6 cellular contexts compared by ENCODE assay signal in the genomic region with DNA sequence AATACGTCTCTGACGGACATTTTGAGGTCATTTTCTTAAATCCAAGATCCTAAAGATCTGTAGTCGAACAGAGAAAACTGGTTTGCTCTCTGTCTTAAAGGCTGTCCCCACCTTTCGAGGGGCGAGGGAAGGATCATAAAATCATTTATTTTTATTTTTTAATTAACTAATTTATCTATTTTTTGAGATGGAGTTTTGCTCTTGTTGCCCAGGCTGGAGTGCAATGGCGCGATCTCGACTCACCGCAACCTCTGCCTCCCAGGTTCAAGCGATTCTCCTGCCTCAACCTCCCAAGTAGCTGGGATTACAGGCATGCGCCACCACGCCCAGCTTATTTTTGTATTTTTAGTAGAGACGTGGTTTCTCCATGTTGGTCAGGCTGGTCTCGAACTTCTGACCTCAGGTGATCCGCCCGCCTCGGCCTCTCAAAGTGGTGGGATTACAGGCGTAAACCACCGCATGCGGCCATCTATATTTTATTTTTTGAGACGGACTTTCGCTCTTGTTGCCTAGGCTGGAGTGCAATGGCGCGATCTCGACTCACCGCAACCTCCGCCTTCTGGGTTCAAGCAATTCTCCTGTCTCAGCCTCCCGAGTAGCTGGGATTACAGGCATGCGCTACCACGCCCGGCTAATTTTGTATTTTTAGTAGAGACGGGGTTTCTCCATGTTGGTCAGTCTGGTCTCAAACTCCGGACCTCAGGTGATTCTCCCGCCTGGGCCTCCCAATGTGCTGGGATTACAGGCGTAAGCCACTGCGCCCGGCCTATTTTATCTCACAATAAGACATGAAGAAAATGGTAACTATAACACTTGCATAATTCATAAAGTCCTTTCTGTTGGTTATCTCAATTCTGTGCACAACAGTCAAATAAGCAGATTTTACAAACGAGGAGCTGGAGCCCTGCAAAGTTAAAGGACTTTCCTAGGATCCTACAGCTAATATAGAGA. TPM values are rescaled to one million over a fixed set of nuclear protein-coding genes. Genes with fewer than 3 reads are reported as not detected.
A peak's percentile ranks its signal among the peaks of the same experiment; 100 is the strongest.
DNase-seq lines count a peak whose midpoint lies in the region; ATAC-seq and TF ChIP-seq lines count a peak whose summit lies in the region.
"Not testable (repeated sequence)": the region's sequence is repeated elsewhere in the genome, so short reads cannot be mapped to it uniquely, and the experiment has no call there.

No MANE protein-coding gene starts in this region.

- not testable (repeated sequence) for ATAC-seq in upper lobe of right lung

- WGBS in iPS DF 6.9 (ENCODE audit: insufficient coverage, insufficient read length), result no CpG with 5 or more reads among the region's 38 CpGs

- not testable (repeated sequence) for DNase-seq in HAP-1 (ENCODE audit: low spot score in 2 of 2); WERI-Rb-1; caudate nucleus (lab: John Stamatoyannopoulos, UW); iPS DF 6.9 (ENCODE audit: low read depth, low spot score); osteoblast (ENCODE audit: insufficient read length, low spot score, missing footprints); upper lobe of right lung

- H4K20me1 ChIP-seq in osteoblast (ENCODE audit: insufficient read depth, low read length), result peaks cover 15% of the 10 kb centered on the region

- peaks cover 27% of the 10 kb centered on the region for H3K4me1 ChIP-seq in HAP-1
- not testable (repeated sequence) for H3K4me1 ChIP-seq in iPS DF 6.9 (ENCODE audit: control insufficient read depth, insufficient read depth, low read length)
- peaks cover 25% of the 10 kb centered on the region for H3K4me1 ChIP-seq in osteoblast (ENCODE audit: insufficient read depth, low read length)
- peaks cover 36% of the 10 kb centered on the region for H3K4me1 ChIP-seq in upper lobe of right lung

- intact Hi-C loops in upper lobe of right lung (cut with DNase I), result not testable (repeated sequence)

- in situ Hi-C loops in HAP-1 (cut with MboI; ENCODE audit: low sequenced_read_pairs), result not testable (repeated sequence)

- H3K36me3 ChIP-seq in HAP-1 (replicated peaks) (peaks cover 46% of the 10 kb centered on the region), WERI-Rb-1 (peaks cover 27% of the 10 kb centered on the region), iPS DF 6.9 (ENCODE audit: control insufficient read depth, insufficient read depth, low read length) (peaks cover 13% of the 10 kb centered on the region), osteoblast (ENCODE audit: insufficient read depth, low read length) (peaks cover 35% of the 10 kb centered on the region), upper lobe of right lung (peaks cover 24% of the 10 kb centered on the region)

- TF ChIP-seq CTCF in WERI-Rb-1 (IDR thresholded peaks at IDR 0.05; ENCODE audit: low read depth, low read length); osteoblast (IDR thresholded peaks at IDR 0.05; ENCODE audit: extremely low read depth, low read depth, low read length); upper lobe of right lung (IDR thresholded peaks at IDR 0.05): not testable (repeated sequence)

- H2AFZ ChIP-seq in osteoblast (ENCODE audit: low read length), result not testable (repeated sequence)

- not testable (repeated sequence) for H3K27me3 ChIP-seq in HAP-1 (ENCODE audit: low read depth); WERI-Rb-1 (ENCODE audit: insufficient read depth, low read depth, severe bottlenecking); iPS DF 6.9 (ENCODE audit: control insufficient read depth, insufficient read depth, low read length); osteoblast (ENCODE audit: insufficient read depth, low read length); upper lobe of right lung

- H3K27ac ChIP-seq in WERI-Rb-1, result peak overlapping the region; percentile 56
- H3K27ac ChIP-seq in caudate nucleus (ENCODE audit: low read depth, low read length), result peak overlapping the region; percentile 91
- not testable (repeated sequence) for H3K27ac ChIP-seq in iPS DF 6.9 (ENCODE audit: low read length)
- H3K27ac ChIP-seq in osteoblast (ENCODE audit: low read depth, low read length), result peak overlapping the region; percentile 85
- H3K27ac ChIP-seq in upper lobe of right lung, result peak overlapping the region; percentile 84

- H3K4me3 ChIP-seq in HAP-1 (peak overlapping the region; percentile 69), WERI-Rb-1 (ENCODE audit: low read depth, low read length) (peak overlapping the region; percentile 25), iPS DF 6.9 (ENCODE audit: low read length) (peak overlapping the region; percentile 59; the same call in 1 of the 2 replicates), osteoblast (ENCODE audit: insufficient read depth, low read length) (peak overlapping the region; percentile 87), upper lobe of right lung (peak overlapping the region; percentile 48)

- H3K9me3 ChIP-seq in HAP-1; WERI-Rb-1 (ENCODE audit: severe bottlenecking); iPS DF 6.9 (ENCODE audit: control insufficient read depth, insufficient read depth, low read length); osteoblast (ENCODE audit: low read depth, low read length); upper lobe of right lung: not testable (repeated sequence)

- peak overlapping the region; percentile 88 for H3K4me2 ChIP-seq in osteoblast (ENCODE audit: insufficient read depth, low read length)

- peaks cover 50% of the 10 kb centered on the region for H3K79me2 ChIP-seq in osteoblast (ENCODE audit: insufficient read depth, low read length)

RNA-seq across cellular contexts. Expression of a gene that starts 1.0 kb away (rescaled TPM):
- total RNA-seq in osteoblast, result 5.1 and 5.3 TPM in 2 replicates
- 32.8 TPM for total RNA-seq in upper lobe of right lung

RNA-seq across cellular contexts. Expression of a gene that starts 2.0 kb away (rescaled TPM):
- total RNA-seq in osteoblast (509 and 605 TPM in 2 replicates), upper lobe of right lung (243 TPM)

RNA-seq across cellular contexts. Expression of a gene that starts 24.4 kb away (rescaled TPM):
- 101 and 114 TPM in 2 replicates for total RNA-seq in osteoblast
- total RNA-seq in upper lobe of right lung, result 175 TPM

RNA-seq across cellular contexts. Expression of a gene that starts 26.2 kb away (rescaled TPM):
- 29.5 and 54.6 TPM in 2 replicates for total RNA-seq in osteoblast
- total RNA-seq in upper lobe of right lung, result 35.4 TPM

RNA-seq across cellular contexts. Expression of a gene that starts 27.3 kb away (rescaled TPM):
- total RNA-seq in osteoblast (2.9 and 3.3 TPM in 2 replicates), upper lobe of right lung (9.5 TPM)

Comparison
In these comparisons a context has a peak if more than half of its experiments do, and no peak if none do; other contexts are left out.
1. H3K4me3 ChIP-seq: peak in every context shown above with its lines; median percentile 87 in osteoblast; 69 in HAP-1; 59 in iPS DF 6.9; 48 in upper lobe of right lung; 25 in WERI-Rb-1.